Comparison of ENCODE assay signal across 11 cellular contexts in genomic region chr12:851913-852312, GRCh38.
DNase-seq lines count a peak whose midpoint lies in the region; ATAC-seq and TF ChIP-seq lines count a peak whose summit lies in the region.
"Had no signal": no experiment of that assay in that cellular context is flagged by ENCODE, and none has a peak within 500 bp of the region (broad histone marks: within the 10 kb centered on the region; RNA-seq: fewer than 3 reads in every experiment).

No MANE protein-coding gene starts in this region.

- H3K36me3 Mint-ChIP-seq in CD4-positive, CD25-positive, alpha-beta regulatory T cell, result peaks cover 20% of the 10 kb centered on the region
- peaks cover 13% of the 10 kb centered on the region for H3K36me3 Mint-ChIP-seq in central memory CD8-positive, alpha-beta T cell (ENCODE audit: insufficient read depth)

- H3K36me3 ChIP-seq in CD4-positive, CD25-positive, alpha-beta regulatory T cell (ENCODE audit: control insufficient read depth, insufficient read depth, low read length), result peaks cover 6% of the 10 kb centered on the region
- peaks cover 8% of the 10 kb centered on the region for H3K36me3 ChIP-seq in MG63

- TF ChIP-seq CTCF in omental fat pad (IDR thresholded peaks at IDR 0.05), result no peak

- no peak overlapping the region for H3K4me3 Mint-ChIP-seq in CD4-positive, CD25-positive, alpha-beta regulatory T cell
- H3K4me3 Mint-ChIP-seq in central memory CD8-positive, alpha-beta T cell, result no peak overlapping the region
- H3K4me3 Mint-ChIP-seq: activated CD4-positive, alpha-beta T cell treated with anti-CD3 and anti-CD28 coated beads, Interleukin-2, amount 10 ng/mL, durations not matched to agents 24 days and 14 days had no signal

- H3K27me3 Mint-ChIP-seq in CD4-positive, CD25-positive, alpha-beta regulatory T cell, result no peaks in the 10 kb centered on the region
- H3K27me3 Mint-ChIP-seq in central memory CD8-positive, alpha-beta T cell, result no peaks in the 10 kb centered on the region
- H3K27me3 Mint-ChIP-seq: activated CD4-positive, alpha-beta T cell treated with anti-CD3 and anti-CD28 coated beads, Interleukin-2, amount 10 ng/mL, durations not matched to agents 24 days and 14 days had no signal

- H3K4me1 Mint-ChIP-seq in CD4-positive, CD25-positive, alpha-beta regulatory T cell, result peaks cover 46 to 66% (median 55%) of the 10 kb centered on the region in 4 donors
- H3K4me1 Mint-ChIP-seq in central memory CD8-positive, alpha-beta T cell, result peaks cover 42% of the 10 kb centered on the region

- H3K4me1 ChIP-seq in CD4-positive, CD25-positive, alpha-beta regulatory T cell (ENCODE audit: control insufficient read depth, insufficient read depth, low read length, poor library complexity, severe bottlenecking), result peaks cover 21% of the 10 kb centered on the region

- no peak overlapping the region for H3K4me3 ChIP-seq in CD4-positive, CD25-positive, alpha-beta regulatory T cell (ENCODE audit: low read depth, low read length)
- peak overlapping the region; percentile 15 for H3K4me3 ChIP-seq in MG63

- H3K27me3 ChIP-seq in CD4-positive, CD25-positive, alpha-beta regulatory T cell (ENCODE audit: control insufficient read depth, insufficient read depth, low read length), result no peaks in the 10 kb centered on the region
- no peaks in the 10 kb centered on the region for H3K27me3 ChIP-seq in MG63
- H3K27me3 ChIP-seq: dorsolateral prefrontal cortex had no signal

- peaks cover 0 to 5% (median 0%) of the 10 kb centered on the region in 7 donors for H3K9me3 Mint-ChIP-seq in CD4-positive, CD25-positive, alpha-beta regulatory T cell
- no peaks in the 10 kb centered on the region for H3K9me3 Mint-ChIP-seq in central memory CD8-positive, alpha-beta T cell
- H3K9me3 Mint-ChIP-seq: activated CD4-positive, alpha-beta T cell treated with anti-CD3 and anti-CD28 coated beads, Interleukin-2, amount 10 ng/mL, durations not matched to agents 24 days and 14 days had no signal

- no peak for ATAC-seq in CD4-positive, CD25-positive, alpha-beta regulatory T cell (ENCODE audit: low read depth in 2 of 2)
- ATAC-seq in central memory CD8-positive, alpha-beta T cell (replicated peaks; ENCODE audit: extremely low read depth, poor library complexity, severe bottlenecking), result no peak
- ATAC-seq in omental fat pad (ENCODE audit: low FRiP score) (peak; percentile 33), HG02678 (IDR thresholded peaks at IDR 0.05; ENCODE audit: unreplicated experiment) (no peak), HG03442 (IDR thresholded peaks at IDR 0.05; ENCODE audit: unreplicated experiment) (no peak), GM19023 (IDR thresholded peaks at IDR 0.05; ENCODE audit: unreplicated experiment) (no peak), HG03571 (IDR thresholded peaks at IDR 0.05; ENCODE audit: unreplicated experiment) (no peak)

- H3K27ac ChIP-seq in CD4-positive, CD25-positive, alpha-beta regulatory T cell (ENCODE audit: insufficient read depth, low read length, poor library complexity, severe bottlenecking), result no peak overlapping the region

- no peaks in the 10 kb centered on the region for H3K9me3 ChIP-seq in CD4-positive, CD25-positive, alpha-beta regulatory T cell (ENCODE audit: control insufficient read depth in 2 of 2, low read length in 2 of 2)
- no peaks in the 10 kb centered on the region for H3K9me3 ChIP-seq in MG63

- H3K27ac Mint-ChIP-seq in CD4-positive, CD25-positive, alpha-beta regulatory T cell, result peak overlapping the region; percentile 5 to 91 (median 39)
- H3K27ac Mint-ChIP-seq in central memory CD8-positive, alpha-beta T cell (ENCODE audit: low read depth), result peak overlapping the region; percentile 84

- DNase-seq in CD4-positive, CD25-positive, alpha-beta regulatory T cell, result no peak
- no peak for DNase-seq in MG63
- DNase-seq in central memory CD8-positive, alpha-beta T cell (ENCODE audit: low spot score in 2 of 2), result no peak
- DNase-seq in omental fat pad (ENCODE audit: low spot score), result no peak
- DNase-seq: activated CD4-positive, alpha-beta T cell treated with anti-CD3 and anti-CD28 coated beads, Interleukin-2, amount 10 ng/mL, durations not matched to agents 24 days and 14 days; dorsolateral prefrontal cortex; NCI-H524 had no signal
